Comparison of ENCODE assay signal across 17 cellular contexts in genomic region chr18:79735071-79735980, GRCh38. TPM values are rescaled to one million over a fixed set of nuclear protein-coding genes. Genes with fewer than 3 reads are reported as not detected.
DNase-seq lines count a peak whose midpoint lies in the region; ATAC-seq, FAIRE-seq and TF ChIP-seq lines count a peak whose summit lies in the region.
"Had no signal": no experiment of that assay in that cellular context is flagged by ENCODE, and none has a peak within 500 bp of the region (broad histone marks: within the 10 kb centered on the region; RNA-seq: fewer than 3 reads in every experiment).

No MANE protein-coding gene starts in this region.

- no peaks in the 10 kb centered on the region for H3K4me1 Mint-ChIP-seq in T-helper 17 cell
- H3K4me1 Mint-ChIP-seq in stimulated activated effector memory CD8-positive, alpha-beta T cell treated with anti-CD3 and anti-CD28 coated beads, Interleukin-12 subunit alpha, Interleukin-12 subunit beta, amount 100 ng/mL, for 72 hours = peaks cover 4% of the 10 kb centered on the region

- no peak for TF ChIP-seq CTCF in HepG2 (CRISPR knock-in tag; IDR thresholded peaks at IDR 0.05)

- H3K9me3 ChIP-seq in T-helper 17 cell (ENCODE audit: control insufficient read depth, low read length, poor library complexity, severe bottlenecking) = peaks cover 15% of the 10 kb centered on the region
- H3K9me3 ChIP-seq in HepG2 (ENCODE audit: low read length) = no peaks in the 10 kb centered on the region

- TF ChIP-seq EP300 in HepG2 (IDR thresholded peaks at IDR 0.05; ENCODE audit: low read depth in 2 of 2, low read length in 2 of 2) (no peak), HepG2 (CRISPR knock-in tag; IDR thresholded peaks at IDR 0.05; ENCODE audit: borderline replicate concordance) (no peak)

- no peak for TF ChIP-seq RAD21 in HepG2 (CRISPR knock-in tag; IDR thresholded peaks at IDR 0.05)

- H3K4me3 ChIP-seq in HepG2 (replicated peaks in 1 of 3; ENCODE audit: insufficient read depth in 1 of 3, low read depth in 2 of 3, low read length in 3 of 3) = no peak overlapping the region
- H3K4me3 ChIP-seq: BLaER1 had no signal

- H3K27ac Mint-ChIP-seq in T-helper 17 cell = no peak overlapping the region
- H3K27ac Mint-ChIP-seq in stimulated activated effector memory CD8-positive, alpha-beta T cell treated with anti-CD3 and anti-CD28 coated beads, Interleukin-12 subunit alpha, Interleukin-12 subunit beta, amount 100 ng/mL, for 72 hours = no peak overlapping the region
- H3K27ac Mint-ChIP-seq: CD4-positive, CD25-positive, alpha-beta regulatory T cell had no signal

- intact Hi-C loops in Right ventricle myocardium superior (cut with DNase I) (no loop called here), left cardiac atrium (cut with DNase I) (no loop called here), HepG2 (cut with micrococcal nuclease; ENCODE audit: unreplicated experiment) (no loop called here)

- no peak for FAIRE-seq in HepG2 (lab: Jason Lieb, UNC)
- FAIRE-seq: H54, HTR-8/SVneo had no signal

- TF ChIP-seq POLR2A in HepG2 (IDR thresholded peaks at IDR 0.05; ENCODE audit: insufficient read depth in 1 of 2, low read depth in 2 of 2, low read length in 2 of 2) = no peak

- in situ Hi-C loops in HepG2 (cut with HindIII; ENCODE audit: extremely low pct_ligation_motif_present, low pct_unique_long_range_greater_than_20kb) = no loop called here

- H3K4me2 ChIP-seq in HepG2 (ENCODE audit: low read depth, low read length) = no peak overlapping the region
- H3K4me2 ChIP-seq: BLaER1 had no signal

- H3K36me3 ChIP-seq in HepG2 (replicated peaks in 1 of 2; ENCODE audit: control insufficient read depth in 1 of 2, insufficient read depth in 2 of 2, low read length in 2 of 2) = peaks cover 17 to 61% of the 10 kb centered on the region in 2 experiments; a peak in 4 of 5 replicates

- peaks cover 18% of the 10 kb centered on the region for H3K36me3 Mint-ChIP-seq in T-helper 17 cell (ENCODE audit: low read depth)
- peaks cover 90% of the 10 kb centered on the region for H3K36me3 Mint-ChIP-seq in stimulated activated effector memory CD8-positive, alpha-beta T cell treated with anti-CD3 and anti-CD28 coated beads, Interleukin-12 subunit alpha, Interleukin-12 subunit beta, amount 100 ng/mL, for 72 hours

- no peaks in the 10 kb centered on the region for H3K79me2 ChIP-seq in HepG2 (ENCODE audit: insufficient read depth, low read length)

- WGBS in HepG2 (ENCODE audit: low lambda C conversion rate) = 95% methylated on average over 46 of the region's 63 CpGs

- H3K9ac ChIP-seq in HepG2 (ENCODE audit: insufficient read depth, low read depth, low read length) = no peak overlapping the region
- H3K9ac ChIP-seq: BLaER1 had no signal

- H3K27ac ChIP-seq in HepG2 (ENCODE audit: extremely low read length, insufficient read depth, low read length) = no peak overlapping the region
- H3K27ac ChIP-seq: BLaER1 had no signal

- H4K20me1 ChIP-seq in HepG2 (ENCODE audit: insufficient read depth, low read length) = 0 out of 2 replicates have a peak, but pooled peaks cover 3% of the 10 kb centered on the region

- no peaks in the 10 kb centered on the region for H3K9me3 Mint-ChIP-seq in stimulated activated effector memory CD8-positive, alpha-beta T cell treated with anti-CD3 and anti-CD28 coated beads, Interleukin-12 subunit alpha, Interleukin-12 subunit beta, amount 100 ng/mL, for 72 hours

- BruUV-seq in HepG2 (replicated peaks; lab: Mats Ljungman, UMichigan) = no TSS peak

- CTCF ChIA-PET in HepG2 (lab: Yijun Ruan, JAX; ENCODE audit: low intra/inter-chr PET ratio, low total read pairs) = no interaction called here

- H2AFZ ChIP-seq in HepG2 (ENCODE audit: low read length) = no peak overlapping the region

- no peaks in the 10 kb centered on the region for H3K27me3 Mint-ChIP-seq in T-helper 17 cell
- H3K27me3 Mint-ChIP-seq: CD4-positive, CD25-positive, alpha-beta regulatory T cell had no signal

- DNase-seq in Right ventricle myocardium superior (peak; percentile 33), left cardiac atrium (no peak), T-helper 17 cell (no peak), HepG2 (ENCODE audit: low spot score) (no peak), NOMO-1 treated with DMSO at 0.1 percent for 48 hours (lab: John Stamatoyannopoulos, UW; ENCODE audit: unreplicated experiment) (no peak)
- no peak for DNase-seq in stimulated activated effector memory CD8-positive, alpha-beta T cell treated with anti-CD3 and anti-CD28 coated beads, Interleukin-12 subunit alpha, Interleukin-12 subunit beta, amount 100 ng/mL, for 72 hours (ENCODE audit: low spot score in 2 of 2)
- DNase-seq: 8988T; AML-193; CD4-positive, CD25-positive, alpha-beta regulatory T cell; DMS53; GF-D8 had no signal

- ATAC-seq in Right ventricle myocardium superior (ENCODE audit: poor library complexity) (no peak), left cardiac atrium (no peak), T-helper 17 cell (peak; percentile 16), HepG2 (no peak), GM18870 (IDR thresholded peaks at IDR 0.05; ENCODE audit: unreplicated experiment) (no peak), GM21526 (IDR thresholded peaks at IDR 0.05; ENCODE audit: low FRiP score, unreplicated experiment) (no peak)
- peak; percentile 13 for ATAC-seq in stimulated activated effector memory CD8-positive, alpha-beta T cell treated with anti-CD3 and anti-CD28 coated beads, Interleukin-12 subunit alpha, Interleukin-12 subunit beta, amount 100 ng/mL, for 72 hours
- ATAC-seq: HCT116 had no signal

- H3K4me3 Mint-ChIP-seq in T-helper 17 cell = no peak overlapping the region
- H3K4me3 Mint-ChIP-seq in stimulated activated effector memory CD8-positive, alpha-beta T cell treated with anti-CD3 and anti-CD28 coated beads, Interleukin-12 subunit alpha, Interleukin-12 subunit beta, amount 100 ng/mL, for 72 hours = no peak overlapping the region

- H3K27me3 ChIP-seq in HepG2 (ENCODE audit: control insufficient read depth in 1 of 2, insufficient read depth in 2 of 2, low read length in 2 of 2) = no peaks in the 10 kb centered on the region; a peak in 1 of 5 replicates

- H3K4me1 ChIP-seq in HepG2 (ENCODE audit: insufficient read depth, low read length) = no peaks in the 10 kb centered on the region

- POLR2A ChIA-PET in HepG2 (lab: Yijun Ruan, JAX) = no interaction called here

TF ChIP-seq in HepG2, 621 proteins besides CTCF, POLR2A, EP300 and RAD21:
- TF ChIP-seq AGO2 (optimal IDR thresholded peaks at IDR 0.05; ENCODE audit: low read depth, low read length) = peak; percentile 12
- no peak for TF ChIP-seq KAT8 (CRISPR knock-in tag; IDR thresholded peaks at IDR 0.05)

RNA-seq across cellular contexts. Expression of gene CTDP1, which starts 55.7 kb away (rescaled TPM):
- total RNA-seq in Right ventricle myocardium superior (8.7 TPM), left cardiac atrium (10 to 100 TPM in 1 of 2 donors, 1 to 10 TPM in 1; 9.7 to 11.7 TPM), T-helper 17 cell (10 to 100 TPM; 61.0 to 65.1 TPM), HepG2 (2016; rRNA removed; fragmentation: Illumina TruSeq; extraction: Trizol) (9.9 and 11.0 TPM in 2 replicates)
- total RNA-seq in HepG2 (2016; cell fraction: cytosol; rRNA removed; fragmentation: Illumina TruSeq; extraction: Trizol; ENCODE audit: low read depth) = 3.1 and 4.7 TPM in 2 replicates
- 9.0 and 10.9 TPM in 2 replicates for total RNA-seq in HepG2 (2016; cell fraction: insoluble cytoplasmic fraction; rRNA removed; fragmentation: Illumina TruSeq; extraction: Trizol)
- total RNA-seq in HepG2 (2016; cell fraction: membrane; rRNA removed; fragmentation: Illumina TruSeq; extraction: Trizol) = 4.2 and 4.6 TPM in 2 replicates
- 8.1 and 9.4 TPM in 2 replicates for total RNA-seq in HepG2 (2016; cell fraction: nucleus; rRNA removed; fragmentation: Illumina TruSeq; extraction: Trizol)
- polyA plus RNA-seq in HepG2 (2011; rRNA removed) = 6.9 and 8.0 TPM in 2 replicates
- 4.9 and 6.4 TPM in 2 replicates for polyA plus RNA-seq in HepG2 (2011; cell fraction: cytosol; rRNA removed)
- 14.1 and 18.1 TPM in 2 replicates for polyA plus RNA-seq in HepG2 (2011; cell fraction: nucleus; rRNA removed)
- polyA plus RNA-seq in HepG2 (2012) = 5.4 and 8.7 TPM in 2 replicates
- 0.57 and 0.62 TPM in 2 replicates for polyA plus RNA-seq in HepG2 (2016; cell fraction: cytosol; fragmentation: Illumina TruSeq; extraction: Trizol; ENCODE audit: low read depth)
- 9.2 and 9.6 TPM in 2 replicates for polyA plus RNA-seq in HepG2 (2016; cell fraction: insoluble cytoplasmic fraction; fragmentation: Illumina TruSeq; extraction: Trizol; ENCODE audit: low read depth)
- 1.5 and 1.8 TPM in 2 replicates for polyA plus RNA-seq in HepG2 (2016; cell fraction: membrane; fragmentation: Illumina TruSeq; extraction: Trizol; ENCODE audit: low read depth)
- polyA plus RNA-seq in HepG2 (2016; cell fraction: nucleus; fragmentation: Illumina TruSeq; extraction: Trizol; ENCODE audit: insufficient read depth, low read depth) = 12.6 and 13.4 TPM in 2 replicates
- polyA minus RNA-seq in HepG2 (2011; rRNA and poly(A)+ RNA removed; ENCODE audit: low replicate concordance) = 12.3 and 14.8 TPM in 2 replicates
- 5.7 and 6.2 TPM in 2 replicates for polyA minus RNA-seq in HepG2 (2011; cell fraction: cytosol; rRNA and poly(A)+ RNA removed)
- 11.6 and 14.5 TPM in 2 replicates for polyA minus RNA-seq in HepG2 (2011; cell fraction: nucleus; rRNA and poly(A)+ RNA removed)

Comparison
In these comparisons a context has a peak if more than half of its experiments do, and no peak if none do; other contexts are left out.
1. ATAC-seq: peak in T-helper 17 cell (single experiment) and stimulated activated effector memory CD8-positive, alpha-beta T cell treated with anti-CD3 and anti-CD28 coated beads, Interleukin-12 subunit alpha, Interleukin-12 subunit beta, amount 100 ng/mL, for 72 hours (single experiment); none in Right ventricle myocardium superior (single experiment), left cardiac atrium (0 of 2), HepG2 (single experiment), GM18870 (single experiment) and GM21526 (single experiment).